In the genomic region with DNA sequence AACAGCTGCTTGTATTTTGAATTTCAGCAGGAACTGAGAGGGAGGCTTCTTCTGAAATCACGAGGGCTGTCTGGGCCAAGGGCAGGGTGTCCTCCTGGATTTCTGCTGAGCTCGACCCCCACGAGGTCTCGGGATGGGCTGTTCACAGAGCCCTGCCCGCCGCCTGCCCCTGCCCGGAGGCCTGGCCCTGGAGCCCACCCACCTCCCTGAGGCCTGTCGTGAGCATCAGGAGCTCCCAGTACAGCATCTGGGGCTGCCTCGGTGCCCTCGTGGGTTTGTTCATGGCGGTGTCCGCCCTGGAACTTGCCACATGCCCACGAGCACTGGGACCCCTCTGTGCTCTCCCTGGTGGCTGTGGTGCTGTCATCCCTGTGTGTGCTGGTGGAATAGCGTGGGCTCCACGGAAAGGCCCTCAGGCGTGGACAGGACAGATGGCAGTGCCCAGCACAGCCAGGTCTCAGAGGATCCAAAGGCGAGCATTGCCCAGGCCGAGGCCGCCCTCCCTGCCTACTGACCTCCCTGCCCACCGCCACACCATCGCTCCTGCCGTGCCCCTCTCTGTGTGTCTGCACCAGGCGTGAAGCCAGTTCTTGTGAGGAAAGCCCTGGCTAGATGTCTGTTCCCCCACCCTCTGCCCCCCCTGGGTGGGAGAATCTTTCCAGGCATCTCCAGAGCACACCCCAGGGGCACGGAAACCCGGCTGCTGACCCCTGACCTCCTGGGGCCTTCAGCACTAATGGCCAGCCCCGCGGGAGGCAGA, we compare ENCODE assay signal across 18 cellular contexts. TPM values are rescaled to one million over a fixed set of nuclear protein-coding genes. Genes with fewer than 3 reads are reported as not detected.
DNase-seq lines count a peak whose midpoint lies in the region; ATAC-seq and TF ChIP-seq lines count a peak whose summit lies in the region.
"Had no signal": no experiment of that assay in that cellular context is flagged by ENCODE, and none has a peak within 500 bp of the region (broad histone marks: within the 10 kb centered on the region; RNA-seq: fewer than 3 reads in every experiment).

No MANE protein-coding gene starts in this region.

- no peaks in the 10 kb centered on the region for H3K36me3 Mint-ChIP-seq in T-helper 2 cell treated with Interferon-gamma antibody and Interleukin-4, amounts not matched to agents 5 μg/mL and 100 μg/mL, for 36 hours (ENCODE audit: low read depth)
- H3K36me3 Mint-ChIP-seq: neural progenitor cell had no signal

- no peak overlapping the region for H3K27ac Mint-ChIP-seq in T-helper 2 cell treated with Interferon-gamma antibody and Interleukin-4, amounts not matched to agents 5 μg/mL and 100 μg/mL, for 36 hours
- H3K27ac Mint-ChIP-seq: CD4-positive, alpha-beta T cell; neural progenitor cell; stimulated activated naive CD8-positive, alpha-beta T cell treated with anti-CD3 and anti-CD28 coated beads, Interleukin-15, Interleukin-2, amounts not matched to agents 100 ng/mL and 50 ng/mL, for 24 hours had no signal

- H3K27me3 ChIP-seq in SK-N-SH (ENCODE audit: insufficient read depth) (no peaks in the 10 kb centered on the region), transverse colon (no peaks in the 10 kb centered on the region), foreskin keratinocyte (no peaks in the 10 kb centered on the region)
- H3K27me3 ChIP-seq: neural progenitor cell had no signal

- TF ChIP-seq CTCF in SK-N-SH (IDR thresholded peaks at IDR 0.05), result no peak
- TF ChIP-seq CTCF in omental fat pad (IDR thresholded peaks at IDR 0.05), result no peak
- TF ChIP-seq CTCF in transverse colon (IDR thresholded peaks at IDR 0.05), result no peak
- TF ChIP-seq CTCF in foreskin keratinocyte (conservative IDR thresholded peaks at IDR 0.05), result no peak

- no peaks in the 10 kb centered on the region for H3K9me2 ChIP-seq in SK-N-SH

- no peak overlapping the region for H2AFZ ChIP-seq in SK-N-SH (ENCODE audit: low read depth)
- H2AFZ ChIP-seq: neural progenitor cell had no signal

- no peak for TF ChIP-seq RAD21 in SK-N-SH (IDR thresholded peaks at IDR 0.05; ENCODE audit: low read length)

- H3K4me1 ChIP-seq in SK-N-SH (ENCODE audit: control insufficient read depth in 1 of 2, insufficient read depth in 2 of 2, low read depth in 1 of 2, low read length in 1 of 2) (peaks cover 0 to 59% of the 10 kb centered on the region in 2 experiments; a peak in 1 of 4 replicates), transverse colon (peaks cover 9 to 34% (median 17%) of the 10 kb centered on the region in 4 donors), foreskin keratinocyte (no peaks in the 10 kb centered on the region)
- H3K4me1 ChIP-seq: HAP-1 had no signal

- H3K36me3 ChIP-seq in SK-N-SH (replicated peaks in 1 of 2; ENCODE audit: control insufficient read depth in 1 of 2, insufficient read depth in 2 of 2, low read length in 1 of 2), result peaks cover 0 to 2% of the 10 kb centered on the region in 2 experiments
- H3K36me3 ChIP-seq in transverse colon, result no peaks in the 10 kb centered on the region
- H3K36me3 ChIP-seq: HAP-1, neural progenitor cell had no signal

- no peak overlapping the region for H3K4me3 Mint-ChIP-seq in T-helper 2 cell treated with Interferon-gamma antibody and Interleukin-4, amounts not matched to agents 5 μg/mL and 100 μg/mL, for 36 hours
- H3K4me3 Mint-ChIP-seq: CD4-positive, alpha-beta T cell; neural progenitor cell; stimulated activated naive CD8-positive, alpha-beta T cell treated with anti-CD3 and anti-CD28 coated beads, Interleukin-15, Interleukin-2, amounts not matched to agents 100 ng/mL and 50 ng/mL, for 24 hours had no signal

- no peaks in the 10 kb centered on the region for H3F3A ChIP-seq in SK-N-SH (replicated peaks; ENCODE audit: insufficient read depth)

- CTCF ChIA-PET in SK-N-SH (lab: Yijun Ruan, JAX), result interaction anchor here (1.1 to 7.4 kb wide), 6 partner anchors 11 to 39 kb away, joined by 4 to 58 read pairs (median 15); no protein-coding TSS in a partner anchor

- no peaks in the 10 kb centered on the region for H3K9me3 Mint-ChIP-seq in T-helper 2 cell treated with Interferon-gamma antibody and Interleukin-4, amounts not matched to agents 5 μg/mL and 100 μg/mL, for 36 hours
- H3K9me3 Mint-ChIP-seq: CD4-positive, alpha-beta T cell; neural progenitor cell; stimulated activated naive CD8-positive, alpha-beta T cell treated with anti-CD3 and anti-CD28 coated beads, Interleukin-15, Interleukin-2, amounts not matched to agents 100 ng/mL and 50 ng/mL, for 24 hours had no signal

- no peak overlapping the region for H3K4me3 ChIP-seq in SK-N-SH (ENCODE audit: low read depth in 2 of 2, low read length in 1 of 2)
- no peak overlapping the region for H3K4me3 ChIP-seq in transverse colon
- H3K4me3 ChIP-seq: HAP-1, neural progenitor cell, smooth muscle cell had no signal

- H3K79me2 ChIP-seq in SK-N-SH (ENCODE audit: insufficient read depth), result no peaks in the 10 kb centered on the region

- H3K4me1 Mint-ChIP-seq in T-helper 2 cell treated with Interferon-gamma antibody and Interleukin-4, amounts not matched to agents 5 μg/mL and 100 μg/mL, for 36 hours (ENCODE audit: low read depth), result peaks cover 1% of the 10 kb centered on the region

- no peaks in the 10 kb centered on the region for H3K27me3 Mint-ChIP-seq in T-helper 2 cell treated with Interferon-gamma antibody and Interleukin-4, amounts not matched to agents 5 μg/mL and 100 μg/mL, for 36 hours (ENCODE audit: low read depth)
- H3K27me3 Mint-ChIP-seq: CD4-positive, alpha-beta T cell; stimulated activated naive CD8-positive, alpha-beta T cell treated with anti-CD3 and anti-CD28 coated beads, Interleukin-15, Interleukin-2, amounts not matched to agents 100 ng/mL and 50 ng/mL, for 24 hours had no signal

- peak in 1 of 2 experiments; percentile 81; a peak in 2 of 4 replicates for TF ChIP-seq EP300 in SK-N-SH (IDR thresholded peaks at IDR 0.05; ENCODE audit: borderline replicate concordance in 1 of 2, low read depth in 1 of 2, low read length in 1 of 2)
- TF ChIP-seq EP300 in transverse colon (IDR thresholded peaks at IDR 0.05; ENCODE audit: low read depth), result no peak

- POLR2A ChIA-PET in SK-N-SH (lab: Yijun Ruan, JAX), result interaction anchor here (2.5 to 4.9 kb wide), 3 partner anchors 10 to 24 kb away, joined by 7 to 24 read pairs (median 18); no protein-coding TSS in a partner anchor

- no peak for TF ChIP-seq POLR2A in transverse colon (IDR thresholded peaks at IDR 0.05)

- no peak overlapping the region for H3K4me2 ChIP-seq in SK-N-SH
- H3K4me2 ChIP-seq: neural progenitor cell, smooth muscle cell had no signal

- H4K20me1 ChIP-seq in SK-N-SH (ENCODE audit: insufficient read depth), result no peaks in the 10 kb centered on the region

- WGBS in SK-N-SH (ENCODE audit: low lambda C conversion rate), result 86% methylated on average over 18 of the region's 27 CpGs
- WGBS in transverse colon (ENCODE audit: low coverage in 1 of 2), 2 donors, result 84% methylated on average over 21 of the region's 27 CpGs; no CpG with 5 or more reads in 1 of the 2 donors

- peak; percentile 63 for DNase-seq in SK-N-SH
- peak; percentile 41 for DNase-seq in left ventricle myocardium superior
- no peak for DNase-seq in omental fat pad (ENCODE audit: low spot score)
- no peak for DNase-seq in transverse colon
- no peak for DNase-seq in foreskin keratinocyte
- no peak for DNase-seq in T-helper 2 cell treated with Interferon-gamma antibody and Interleukin-4, amounts not matched to agents 5 μg/mL and 100 μg/mL, for 36 hours (ENCODE audit: low spot score)
- DNase-seq in stimulated activated CD4-positive, alpha-beta T cell treated with anti-CD3 and anti-CD28 coated beads, Interleukin-12 subunit alpha, Interleukin-12 subunit beta, amount 100 ng/mL, for 4 hours, result no peak
- DNase-seq: activated CD4-positive, alpha-beta T cell treated with anti-CD3 and anti-CD28 coated beads for 1 hour; activated T-cell treated with anti-CD3 and anti-CD28 coated beads for 4 hours; MV-4-11; NCI-H82 had no signal

- no peaks in the 10 kb centered on the region for H3K9me3 ChIP-seq in SK-N-SH
- no peaks in the 10 kb centered on the region for H3K9me3 ChIP-seq in transverse colon
- H3K9me3 ChIP-seq: HAP-1 had no signal

- ATAC-seq in SK-N-SH treated with all-trans-retinoic acid at 6 μM for 48 hours (no peak), left ventricle myocardium superior (peak; percentile 1), omental fat pad (ENCODE audit: low FRiP score) (peak; percentile 6), foreskin keratinocyte (no peak)

- in situ Hi-C loops in transverse colon (cut with MboI; ENCODE audit: low pct_ligation_motif_present in 1 of 4, low pct_unique_long_range_greater_than_20kb in 1 of 4, low sequenced_read_pairs in 3 of 4), result no loop called here

- peak overlapping the region in 1 of 2 experiments; percentile 99; a peak in 2 of 4 replicates for H3K27ac ChIP-seq in SK-N-SH (ENCODE audit: low read depth in 2 of 2, low read length in 1 of 2)
- peak overlapping the region; percentile 67 to 95 (median 80) for H3K27ac ChIP-seq in transverse colon
- no peak overlapping the region for H3K27ac ChIP-seq in foreskin keratinocyte
- H3K27ac ChIP-seq: 22Rv1, neural progenitor cell had no signal

- intact Hi-C loops in left ventricle myocardium superior (cut with micrococcal nuclease), result no loop called here
- intact Hi-C loops in transverse colon (cut with DNase I; ENCODE audit: low total_unique reads), result no loop called here

- H3K9ac ChIP-seq in SK-N-SH, result no peak overlapping the region
- H3K9ac ChIP-seq: neural progenitor cell had no signal

TF ChIP-seq in SK-N-SH, 30 proteins besides CTCF, POLR2A, EP300 and RAD21 (continues in another document):
- TF ChIP-seq FOXM1 (IDR thresholded peaks at IDR 0.05; ENCODE audit: low read depth), result no peak

TF ChIP-seq in SK-N-SH treated with all-trans-retinoic acid at 6 μM for 48 hours, 23 proteins besides CTCF, POLR2A, EP300 and RAD21:
- TF ChIP-seq ZNF8 (CRISPR knock-in tag; IDR thresholded peaks at IDR 0.05), result no peak
- no peak for TF ChIP-seq SNAI2 (CRISPR knock-in tag; IDR thresholded peaks at IDR 0.05)

RNA-seq across cellular contexts. Expression of a gene that starts 25.9 kb away (rescaled TPM):
- polyA plus RNA-seq in SK-N-SH (2012; rRNA removed) (21.2 and 27.9 TPM in 2 replicates), foreskin keratinocyte (5.4 and 7.4 TPM in 2 replicates)
- polyA plus RNA-seq in SK-N-SH (2012; cell fraction: cytosol; rRNA removed), result 9.2 and 16.3 TPM in 2 replicates
- polyA plus RNA-seq in SK-N-SH (2012; cell fraction: nucleus; rRNA removed), result 6.3 and 8.5 TPM in 2 replicates
- total RNA-seq in left ventricle myocardium superior (151 TPM), omental fat pad (10 to 100 TPM in 3 of 4 donors, 1 to 10 TPM in 1; 1.3 to 50.8 (median 31.5) TPM), transverse colon (100 to 1,000 TPM in 2 of 4 donors, 10 to 100 TPM in 2; 47.5 to 158 (median 95.7) TPM), foreskin keratinocyte (3.4 and 4.3 TPM in 2 replicates)
- total RNA-seq: CD4-positive, alpha-beta T cell had no signal

Comparison
In these comparisons a context has a peak if more than half of its experiments do, and no peak if none do; other contexts are left out.
1. DNase-seq: peak in SK-N-SH (single experiment) and left ventricle myocardium superior (single experiment); none in omental fat pad (single experiment), transverse colon (single experiment), foreskin keratinocyte (0 of 2), T-helper 2 cell treated with Interferon-gamma antibody and Interleukin-4, amounts not matched to agents 5 μg/mL and 100 μg/mL, for 36 hours (single experiment) and stimulated activated CD4-positive, alpha-beta T cell treated with anti-CD3 and anti-CD28 coated beads, Interleukin-12 subunit alpha, Interleukin-12 subunit beta, amount 100 ng/mL, for 4 hours (single experiment).
2. ATAC-seq: peak in left ventricle myocardium superior (single experiment) and omental fat pad (single experiment); none in SK-N-SH treated with all-trans-retinoic acid at 6 μM for 48 hours (single experiment) and foreskin keratinocyte (single experiment).